In genomic region chr15:42121667-42122066, GRCh38 we compare ENCODE assay signal across 30 cellular contexts. TPM values are rescaled to one million over a fixed set of nuclear protein-coding genes. Genes with fewer than 3 reads are reported as not detected.
DNase-seq lines count a peak whose midpoint lies in the region; ATAC-seq, FAIRE-seq and TF ChIP-seq lines count a peak whose summit lies in the region.
"Had no signal": no experiment of that assay in that cellular context is flagged by ENCODE, and none has a peak within 500 bp of the region (broad histone marks: within the 10 kb centered on the region; RNA-seq: fewer than 3 reads in every experiment).

No MANE protein-coding gene starts in this region.

- 38 to 40% methylated on average over 2 of the region's 2 CpGs for WGBS in upper lobe of left lung, 2 donors

- intact Hi-C loops in colonic mucosa (cut with DNase I) = no loop called here
- intact Hi-C loops in lower lobe of right lung (cut with DNase I) = no loop called here

- DNase-seq in activated CD8-positive, alpha-beta memory T cell treated with anti-CD3 and anti-CD28 coated beads for 24 hours = peak; percentile 44
- no peak for DNase-seq in activated CD8-positive, alpha-beta memory T cell treated with anti-CD3 and anti-CD28 coated beads, Interleukin-2, amount 10 ng/mL, durations not matched to agents 7 days and 5 days
- peak; percentile 46 for DNase-seq in colonic mucosa
- DNase-seq in lower lobe of right lung = peak; percentile 80
- peak in 1 of 2 donors; percentile 83 for DNase-seq in upper lobe of left lung
- DNase-seq in activated CD4-positive, alpha-beta T cell treated with anti-CD3 and anti-CD28 coated beads, Interleukin-2, amount 10 ng/mL, durations not matched to agents 7 days and 5 days = no peak
- no peak for DNase-seq in HTR-8/SVneo (ENCODE audit: insufficient read length, low spot score)
- DNase-seq in foreskin melanocyte = no peak
- DNase-seq: activated CD4-positive, alpha-beta T cell treated with anti-CD3 and anti-CD28 coated beads for 48 hours; activated naive CD4-positive, alpha-beta T cell; activated T-cell treated with anti-CD3 and anti-CD28 coated beads, Interleukin-2, amount 50 U/mL, for 48 hours; CD8-positive, alpha-beta memory T cell; DMS 273 treated with DMSO at 0.1 percent for 48 hours; mesenchymal stem cell; NCI-H1436; NCI-H446 treated with DMSO at 0.1 percent for 48 hours; PC-9; SHP77; stimulated activated naive CD8-positive, alpha-beta T cell treated with anti-CD3 and anti-CD28 coated beads, Interleukin-15, Interleukin-2, amounts not matched to agents 100 U/mL and 50 U/mL, for 24 hours; SW 1271; T1000; WERI-Rb-1 had no signal

- POLR2A ChIA-PET in activated CD4-positive, alpha-beta T cell treated with anti-CD3 and anti-CD28 coated beads, Interleukin-2, amount 10 ng/mL, durations not matched to agents 7 days and 5 days (lab: Charles Lee) = no interaction called here

- H3K27ac ChIP-seq in colonic mucosa (no peak overlapping the region), lower lobe of right lung (no peak overlapping the region), upper lobe of left lung (peak overlapping the region in 1 of 4 donors; percentile 52)
- H3K27ac ChIP-seq: PC-9, thoracic aorta, WERI-Rb-1 had no signal

- no peak overlapping the region for H3K4me3 Mint-ChIP-seq in activated CD8-positive, alpha-beta memory T cell treated with anti-CD3 and anti-CD28 coated beads, Interleukin-2, amount 10 ng/mL, durations not matched to agents 7 days and 5 days
- no peak overlapping the region for H3K4me3 Mint-ChIP-seq in activated CD4-positive, alpha-beta T cell treated with anti-CD3 and anti-CD28 coated beads, Interleukin-2, amount 10 ng/mL, durations not matched to agents 7 days and 5 days
- H3K4me3 Mint-ChIP-seq: brain; CD8-positive, alpha-beta memory T cell had no signal

- H3K4me3 ChIP-seq in colonic mucosa = no peak overlapping the region
- no peak overlapping the region for H3K4me3 ChIP-seq in lower lobe of right lung
- no peak overlapping the region for H3K4me3 ChIP-seq in upper lobe of left lung
- H3K4me3 ChIP-seq: PC-9, thoracic aorta had no signal

- FAIRE-seq in HTR-8/SVneo (lab: Jason Lieb, UNC) = no peak
- FAIRE-seq: A204.1, endothelial cell of umbilical vein, H1 had no signal

- no peaks in the 10 kb centered on the region for H3K4me1 Mint-ChIP-seq in activated CD8-positive, alpha-beta memory T cell treated with anti-CD3 and anti-CD28 coated beads, Interleukin-2, amount 10 ng/mL, durations not matched to agents 7 days and 5 days
- H3K4me1 Mint-ChIP-seq in activated CD4-positive, alpha-beta T cell treated with anti-CD3 and anti-CD28 coated beads, Interleukin-2, amount 10 ng/mL, durations not matched to agents 7 days and 5 days = peaks cover 5% of the 10 kb centered on the region
- H3K4me1 Mint-ChIP-seq: CD8-positive, alpha-beta memory T cell had no signal

- H3K27ac Mint-ChIP-seq in activated CD8-positive, alpha-beta memory T cell treated with anti-CD3 and anti-CD28 coated beads, Interleukin-2, amount 10 ng/mL, durations not matched to agents 7 days and 5 days = no peak overlapping the region
- no peak overlapping the region for H3K27ac Mint-ChIP-seq in activated CD4-positive, alpha-beta T cell treated with anti-CD3 and anti-CD28 coated beads, Interleukin-2, amount 10 ng/mL, durations not matched to agents 7 days and 5 days
- H3K27ac Mint-ChIP-seq: brain; CD8-positive, alpha-beta memory T cell had no signal

- H3K27me3 ChIP-seq in colonic mucosa (no peaks in the 10 kb centered on the region), lower lobe of right lung (ENCODE audit: low read depth) (no peaks in the 10 kb centered on the region), upper lobe of left lung (no peaks in the 10 kb centered on the region)

- no peak overlapping the region for H3K9ac ChIP-seq in colonic mucosa (ENCODE audit: low read depth in 2 of 2, low read length in 2 of 2)

- peaks cover 21% of the 10 kb centered on the region for H3K27me3 Mint-ChIP-seq in activated CD8-positive, alpha-beta memory T cell treated with anti-CD3 and anti-CD28 coated beads, Interleukin-2, amount 10 ng/mL, durations not matched to agents 7 days and 5 days
- H3K27me3 Mint-ChIP-seq in activated CD4-positive, alpha-beta T cell treated with anti-CD3 and anti-CD28 coated beads, Interleukin-2, amount 10 ng/mL, durations not matched to agents 7 days and 5 days = peaks cover 17% of the 10 kb centered on the region

- CTCF ChIA-PET in activated CD8-positive, alpha-beta memory T cell treated with anti-CD3 and anti-CD28 coated beads, Interleukin-2, amount 10 ng/mL, durations not matched to agents 7 days and 5 days (lab: Charles Lee) = interaction anchor here (1.1 kb wide), 1 partner anchor 12 kb away, joined by 4 read pairs; no protein-coding TSS in a partner anchor
- CTCF ChIA-PET in activated CD4-positive, alpha-beta T cell treated with anti-CD3 and anti-CD28 coated beads, Interleukin-2, amount 10 ng/mL, durations not matched to agents 7 days and 5 days (lab: Charles Lee) = interaction anchor here (2.6 kb wide), 1 partner anchor 10 kb away, joined by 7 read pairs; no protein-coding TSS in a partner anchor

- no peak for TF ChIP-seq POLR2A in upper lobe of left lung (IDR thresholded peaks at IDR 0.05)

- H3K9me3 Mint-ChIP-seq in activated CD8-positive, alpha-beta memory T cell treated with anti-CD3 and anti-CD28 coated beads, Interleukin-2, amount 10 ng/mL, durations not matched to agents 7 days and 5 days (ENCODE audit: low read depth) = no peaks in the 10 kb centered on the region
- H3K9me3 Mint-ChIP-seq in activated CD4-positive, alpha-beta T cell treated with anti-CD3 and anti-CD28 coated beads, Interleukin-2, amount 10 ng/mL, durations not matched to agents 7 days and 5 days = no peaks in the 10 kb centered on the region
- H3K9me3 Mint-ChIP-seq: CD8-positive, alpha-beta memory T cell had no signal

- H3K36me3 Mint-ChIP-seq in activated CD8-positive, alpha-beta memory T cell treated with anti-CD3 and anti-CD28 coated beads, Interleukin-2, amount 10 ng/mL, durations not matched to agents 7 days and 5 days = no peaks in the 10 kb centered on the region
- H3K36me3 Mint-ChIP-seq in activated CD4-positive, alpha-beta T cell treated with anti-CD3 and anti-CD28 coated beads, Interleukin-2, amount 10 ng/mL, durations not matched to agents 7 days and 5 days (ENCODE audit: low read depth) = no peaks in the 10 kb centered on the region
- H3K36me3 Mint-ChIP-seq: brain; CD8-positive, alpha-beta memory T cell had no signal

- no peak for ATAC-seq in activated CD8-positive, alpha-beta memory T cell treated with anti-CD3 and anti-CD28 coated beads, Interleukin-2, amount 10 ng/mL, durations not matched to agents 7 days and 5 days
- ATAC-seq in lower lobe of right lung = peak; percentile 73 to 94
- peak; percentile 44 to 76 for ATAC-seq in upper lobe of left lung (ENCODE audit: low FRiP score in 2 of 2)
- ATAC-seq: stimulated activated naive CD8-positive, alpha-beta T cell treated with anti-CD3 and anti-CD28 coated beads, Interleukin-15, Interleukin-2, amounts not matched to agents 100 U/mL and 50 U/mL, for 24 hours had no signal

- H3K36me3 ChIP-seq in colonic mucosa (no peaks in the 10 kb centered on the region), lower lobe of right lung (no peaks in the 10 kb centered on the region), upper lobe of left lung (no peaks in the 10 kb centered on the region)
- H3K36me3 ChIP-seq: thoracic aorta, WERI-Rb-1 had no signal

- H3K4me1 ChIP-seq in colonic mucosa = peaks cover 3% of the 10 kb centered on the region
- peaks cover 13% of the 10 kb centered on the region for H3K4me1 ChIP-seq in lower lobe of right lung
- peaks cover 0 to 19% (median 12%) of the 10 kb centered on the region in 4 donors for H3K4me1 ChIP-seq in upper lobe of left lung

- TF ChIP-seq EP300 in upper lobe of left lung (IDR thresholded peaks at IDR 0.05) = no peak

- H3K9me3 ChIP-seq in colonic mucosa (no peaks in the 10 kb centered on the region), lower lobe of right lung (no peaks in the 10 kb centered on the region), upper lobe of left lung (no peaks in the 10 kb centered on the region)
- H3K9me3 ChIP-seq: thoracic aorta had no signal

- no peak for TF ChIP-seq CTCF in colonic mucosa (IDR thresholded peaks at IDR 0.05)
- TF ChIP-seq CTCF in lower lobe of right lung (IDR thresholded peaks at IDR 0.05) = no peak
- no peak for TF ChIP-seq CTCF in upper lobe of left lung (IDR thresholded peaks at IDR 0.05)

RNA-seq across cellular contexts. Expression of gene PLA2G4D, which starts 27.3 kb away (rescaled TPM):
- total RNA-seq in activated CD8-positive, alpha-beta memory T cell treated with anti-CD3 and anti-CD28 coated beads, Interleukin-2, amount 10 ng/mL, durations not matched to agents 7 days and 5 days = not detected
- total RNA-seq in colonic mucosa (under 1 TPM; 0.24 to 0.27 TPM), lower lobe of right lung (not detected), upper lobe of left lung (not detected)
- total RNA-seq in activated CD4-positive, alpha-beta T cell treated with anti-CD3 and anti-CD28 coated beads, Interleukin-2, amount 10 ng/mL, durations not matched to agents 7 days and 5 days = not detected
- total RNA-seq: CD8-positive, alpha-beta memory T cell; endothelial cell of umbilical vein; kidney epithelial cell; pulmonary artery endothelial cell; thoracic aorta had no signal

RNA-seq across cellular contexts. Expression of gene PLA2G4F, which starts 34.8 kb away (rescaled TPM):
- total RNA-seq in activated CD8-positive, alpha-beta memory T cell treated with anti-CD3 and anti-CD28 coated beads, Interleukin-2, amount 10 ng/mL, durations not matched to agents 7 days and 5 days = not detected
- 10 to 100 TPM; 27.7 to 30.2 TPM for total RNA-seq in colonic mucosa
- 99.0 TPM for total RNA-seq in lower lobe of right lung
- total RNA-seq in upper lobe of left lung = 100 to 1,000 TPM in 3 of 6 donors, 10 to 100 TPM in 3; 57.8 to 162 (median 99.8) TPM
- total RNA-seq in activated CD4-positive, alpha-beta T cell treated with anti-CD3 and anti-CD28 coated beads, Interleukin-2, amount 10 ng/mL, durations not matched to agents 7 days and 5 days = not detected
- total RNA-seq: CD8-positive, alpha-beta memory T cell; cerebellum; endothelial cell of umbilical vein; H1; pulmonary artery endothelial cell had no signal

Comparison
In these comparisons a context has a peak if more than half of its experiments do, and no peak if none do; other contexts are left out.
1. DNase-seq: peak in activated CD8-positive, alpha-beta memory T cell treated with anti-CD3 and anti-CD28 coated beads for 24 hours (single experiment), colonic mucosa (single experiment) and lower lobe of right lung (single experiment); none in activated CD8-positive, alpha-beta memory T cell treated with anti-CD3 and anti-CD28 coated beads, Interleukin-2, amount 10 ng/mL, durations not matched to agents 7 days and 5 days (single experiment), activated CD4-positive, alpha-beta T cell treated with anti-CD3 and anti-CD28 coated beads, Interleukin-2, amount 10 ng/mL, durations not matched to agents 7 days and 5 days (single experiment), HTR-8/SVneo (single experiment) and foreskin melanocyte (single experiment).
2. RNA of gene PLA2G4F, which starts 34.8 kb away (total RNA-seq): 57.8 to 162 TPM in upper lobe of left lung, 99.0 TPM in lower lobe of right lung (single experiment) and 27.7 to 30.2 TPM in colonic mucosa; not detected in activated CD8-positive, alpha-beta memory T cell treated with anti-CD3 and anti-CD28 coated beads, Interleukin-2, amount 10 ng/mL, durations not matched to agents 7 days and 5 days and not detected in activated CD4-positive, alpha-beta T cell treated with anti-CD3 and anti-CD28 coated beads, Interleukin-2, amount 10 ng/mL, durations not matched to agents 7 days and 5 days; every median in the first group is over 10 times any median in the second.